ENCODE assay signal across 14 cellular contexts in genomic region chr22:28795932-28796856, GRCh38. TPM values are rescaled to one million over a fixed set of nuclear protein-coding genes. Genes with fewer than 3 reads are reported as not detected.
DNase-seq lines count a peak whose midpoint lies in the region; ATAC-seq and TF ChIP-seq lines count a peak whose summit lies in the region.
"Had no signal": no experiment of that assay in that cellular context is flagged by ENCODE, and none has a peak within 500 bp of the region (broad histone marks: within the 10 kb centered on the region; RNA-seq: fewer than 3 reads in every experiment).

No MANE protein-coding gene starts in this region.

- H3K36me3 Mint-ChIP-seq in activated T-cell treated with anti-CD3 and anti-CD28 coated beads, Interleukin-2, amount 50 U/mL, for 4 hours (ENCODE audit: insufficient read depth) = peaks cover 47% of the 10 kb centered on the region
- H3K36me3 Mint-ChIP-seq in WTC11 = peaks cover 61% of the 10 kb centered on the region

- no peak for TF ChIP-seq EP300 in suprapubic skin (IDR thresholded peaks at IDR 0.05)

- H3K27me3 ChIP-seq in hepatocyte (no peaks in the 10 kb centered on the region), suprapubic skin (no peaks in the 10 kb centered on the region)
- H3K27me3 ChIP-seq: esophagus muscularis mucosa had no signal

- H4K20me1 ChIP-seq in hepatocyte (ENCODE audit: insufficient read depth, poor library complexity, severe bottlenecking) = peaks cover 49% of the 10 kb centered on the region

- peaks cover 67% of the 10 kb centered on the region for H3K4me1 Mint-ChIP-seq in activated T-cell treated with anti-CD3 and anti-CD28 coated beads, Interleukin-2, amount 50 U/mL, for 4 hours (ENCODE audit: low read depth)
- H3K4me1 Mint-ChIP-seq in WTC11 = peaks cover 19% of the 10 kb centered on the region

- H3K4me3 ChIP-seq in hepatocyte (peak overlapping the region; percentile 1), suprapubic skin (no peak overlapping the region)
- H3K4me3 ChIP-seq: esophagus muscularis mucosa, skin epidermis had no signal

- no peaks in the 10 kb centered on the region for H3K9me3 ChIP-seq in hepatocyte (ENCODE audit: low read depth)
- no peaks in the 10 kb centered on the region for H3K9me3 ChIP-seq in suprapubic skin
- H3K9me3 ChIP-seq: esophagus muscularis mucosa had no signal

- peak in 1 of 2 donors; percentile 15 for ATAC-seq in activated T-cell treated with anti-CD3 and anti-CD28 coated beads, Interleukin-2, amount 50 U/mL, for 4 hours
- ATAC-seq in WTC11 (no peak), GM21447 (IDR thresholded peaks at IDR 0.05; ENCODE audit: unreplicated experiment) (no peak), HG02852 (IDR thresholded peaks at IDR 0.05; ENCODE audit: unreplicated experiment) (no peak)
- ATAC-seq: left cardiac atrium had no signal

- H3K4me3 Mint-ChIP-seq in activated T-cell treated with anti-CD3 and anti-CD28 coated beads, Interleukin-2, amount 50 U/mL, for 4 hours = peak overlapping the region; percentile 65
- no peak overlapping the region for H3K4me3 Mint-ChIP-seq in WTC11

- H3K79me2 ChIP-seq in hepatocyte = peaks cover 57% of the 10 kb centered on the region

- no peak overlapping the region for H2AFZ ChIP-seq in hepatocyte

- CTCF ChIA-PET in WTC11 (lab: Charles Lee) = no interaction called here

- no peaks in the 10 kb centered on the region for H3K9me2 ChIP-seq in hepatocyte (replicated peaks; ENCODE audit: insufficient read depth)

- no peaks in the 10 kb centered on the region for H3K9me3 Mint-ChIP-seq in activated T-cell treated with anti-CD3 and anti-CD28 coated beads, Interleukin-2, amount 50 U/mL, for 4 hours
- no peaks in the 10 kb centered on the region for H3K9me3 Mint-ChIP-seq in WTC11

- H3K4me2 ChIP-seq in hepatocyte = peak overlapping the region; percentile 82

- peak overlapping the region; percentile 5 for H3K27ac ChIP-seq in hepatocyte
- peak overlapping the region; percentile 13 for H3K27ac ChIP-seq in suprapubic skin

- H3K4me1 ChIP-seq in hepatocyte (ENCODE audit: insufficient read depth) (peaks cover 14% of the 10 kb centered on the region), suprapubic skin (peaks cover 39% of the 10 kb centered on the region)

- TF ChIP-seq CTCF in WTC11 (IDR thresholded peaks at IDR 0.05) = no peak
- TF ChIP-seq CTCF in hepatocyte (IDR thresholded peaks at IDR 0.05; ENCODE audit: poor library complexity) = no peak
- TF ChIP-seq CTCF in suprapubic skin (IDR thresholded peaks at IDR 0.05) = no peak

- POLR2A ChIA-PET in WTC11 (lab: Charles Lee) = no interaction called here

- 92% methylated on average over 5 of the region's 5 CpGs for WGBS in hepatocyte (ENCODE audit: low lambda C conversion rate, missing lambda C conversion rate)
- 91% methylated on average over 5 of the region's 5 CpGs for WGBS in suprapubic skin

- peak overlapping the region; percentile 72 for H3K27ac Mint-ChIP-seq in WTC11

- H3K36me3 ChIP-seq in hepatocyte (replicated peaks; ENCODE audit: insufficient read depth, low read depth) = peaks cover 8% of the 10 kb centered on the region
- peaks cover 43% of the 10 kb centered on the region for H3K36me3 ChIP-seq in suprapubic skin

- no peaks in the 10 kb centered on the region for H3K27me3 Mint-ChIP-seq in activated T-cell treated with anti-CD3 and anti-CD28 coated beads, Interleukin-2, amount 50 U/mL, for 4 hours (ENCODE audit: low read depth)
- H3K27me3 Mint-ChIP-seq in WTC11 (ENCODE audit: low read depth) = no peaks in the 10 kb centered on the region

- DNase-seq in activated T-cell treated with anti-CD3 and anti-CD28 coated beads, Interleukin-2, amount 50 U/mL, for 4 hours = no peak
- DNase-seq in activated T-cell treated with anti-CD3 and anti-CD28 coated beads, Interleukin-2, amount 50 U/mL, for 48 hours = no peak
- DNase-seq in WTC11 (ENCODE audit: low spot score) = no peak
- DNase-seq in hepatocyte (ENCODE audit: low spot score) = no peak
- no peak for DNase-seq in suprapubic skin (ENCODE audit: low spot score in 2 of 2)
- DNase-seq in ecto neural progenitor cell (ENCODE audit: low spot score) = no peak
- DNase-seq: KG1, left cardiac atrium, NCI-H524, T1000 had no signal

- TF ChIP-seq POLR2A in suprapubic skin (IDR thresholded peaks at IDR 0.05) = no peak

TF ChIP-seq in WTC11, 78 proteins besides CTCF, POLR2A, EP300 and RAD21:
- no peak for TF ChIP-seq CREM (CRISPR knock-in tag; IDR thresholded peaks at IDR 0.05)
- TF ChIP-seq OVOL2 (CRISPR knock-in tag; IDR thresholded peaks at IDR 0.05; ENCODE audit: borderline replicate concordance) = no peak

RNA-seq across cellular contexts. Expression of gene XBP1, which starts 4.2 kb away (rescaled TPM):
- 100 to 1,000 TPM in 2 of 3 donors, 10 to 100 TPM in 1; 79.7 to 118 (median 105) TPM for total RNA-seq in activated T-cell treated with anti-CD3 and anti-CD28 coated beads, Interleukin-2, amount 50 U/mL, for 4 hours
- total RNA-seq in WTC11 (2021) = 104 to 127 TPM (median 107 TPM) in 3 replicates
- total RNA-seq in hepatocyte = 376 and 397 TPM in 2 replicates
- 330 and 351 TPM in 2 replicates for polyA plus RNA-seq in hepatocyte
- total RNA-seq in suprapubic skin = 100 to 1,000 TPM; 220 to 305 (median 237) TPM

RNA-seq across cellular contexts. Expression of gene CCDC117, which starts 23.7 kb away (rescaled TPM):
- total RNA-seq in activated T-cell treated with anti-CD3 and anti-CD28 coated beads, Interleukin-2, amount 50 U/mL, for 4 hours = 10 to 100 TPM; 27.2 to 31.2 (median 28.5) TPM
- total RNA-seq in WTC11 (2021) = 39.0 to 47.4 TPM (median 46.9 TPM) in 3 replicates
- total RNA-seq in hepatocyte = 40.5 and 41.7 TPM in 2 replicates
- 16.5 and 17.1 TPM in 2 replicates for polyA plus RNA-seq in hepatocyte
- 10 to 100 TPM; 12.0 to 21.2 (median 16.6) TPM for total RNA-seq in suprapubic skin

RNA-seq across cellular contexts. Expression of gene HSCB, which starts 54.4 kb away (rescaled TPM):
- total RNA-seq in activated T-cell treated with anti-CD3 and anti-CD28 coated beads, Interleukin-2, amount 50 U/mL, for 4 hours = 10 to 100 TPM; 15.0 to 17.2 (median 15.0) TPM
- total RNA-seq in WTC11 (2021) (17.1 to 19.2 TPM (median 17.1 TPM) in 3 replicates), hepatocyte (18.9 and 30.8 TPM in 2 replicates), suprapubic skin (10 to 100 TPM; 14.2 to 28.1 (median 20.5) TPM)
- polyA plus RNA-seq in hepatocyte = 20.6 and 22.6 TPM in 2 replicates

RNA-seq across cellular contexts. Expression of gene CHEK2, which starts 54.6 kb away (rescaled TPM):
- total RNA-seq in activated T-cell treated with anti-CD3 and anti-CD28 coated beads, Interleukin-2, amount 50 U/mL, for 4 hours = 1 to 10 TPM; 6.0 to 9.1 (median 6.5) TPM
- total RNA-seq in WTC11 (2021) (120 to 126 TPM (median 124 TPM) in 3 replicates), hepatocyte (15.5 and 25.9 TPM in 2 replicates), suprapubic skin (10 to 100 TPM in 2 of 4 donors, 1 to 10 TPM in 2; 6.1 to 14.8 (median 10.0) TPM)
- polyA plus RNA-seq in hepatocyte = 17.1 and 19.1 TPM in 2 replicates
